Comparison of ENCODE assay signal across 15 cellular contexts in the genomic region with DNA sequence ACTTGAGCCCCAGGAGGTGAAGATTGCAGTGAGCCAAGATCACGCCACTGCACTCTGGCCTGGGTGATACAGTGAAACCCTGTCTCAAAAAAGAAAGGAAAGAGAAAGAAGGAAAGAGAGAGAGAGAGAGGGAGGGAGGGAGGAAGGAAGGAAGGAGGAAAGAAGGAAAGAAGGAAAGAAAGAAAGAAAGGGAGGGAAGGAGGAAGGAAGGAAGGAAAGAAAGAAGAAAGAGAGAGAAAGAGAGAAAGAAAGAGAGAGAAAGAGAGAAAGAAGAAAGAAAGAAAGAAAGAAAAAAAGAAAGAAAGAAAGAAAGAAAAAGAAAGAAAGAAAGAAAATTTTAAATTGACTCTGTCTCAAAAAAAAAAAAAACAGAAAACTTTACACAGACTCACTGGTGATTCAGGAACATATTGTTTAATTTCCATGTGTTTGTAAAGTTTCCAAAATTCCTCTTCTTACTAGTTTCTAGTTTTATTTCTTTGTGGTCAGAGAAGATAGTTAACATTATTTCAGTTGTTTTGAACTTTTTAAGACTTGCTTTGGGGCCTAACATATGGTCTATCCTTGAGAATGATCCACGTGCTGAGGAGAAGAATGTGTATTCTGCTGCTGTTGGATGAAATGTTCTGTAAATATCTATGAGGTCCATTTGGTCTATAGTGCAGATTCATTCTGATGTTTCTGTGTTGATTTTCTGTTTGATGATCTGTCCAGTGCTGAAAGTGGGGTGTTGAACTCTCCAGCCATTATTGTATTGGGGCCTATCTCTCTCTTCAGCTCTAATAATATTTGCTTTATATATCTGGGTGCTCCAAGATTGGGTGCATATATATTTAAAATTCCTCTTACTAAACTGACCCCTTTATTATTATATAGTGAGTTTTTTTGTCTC.
DNase-seq lines count a peak whose midpoint lies in the region; ATAC-seq and TF ChIP-seq lines count a peak whose summit lies in the region.
"Had no signal": no experiment of that assay in that cellular context is flagged by ENCODE, and none has a peak within 500 bp of the region (broad histone marks: within the 10 kb centered on the region; RNA-seq: fewer than 3 reads in every experiment).

No MANE protein-coding gene starts in this region.

- no peaks in the 10 kb centered on the region for H3K79me1 ChIP-seq in mesendoderm (ENCODE audit: low read length)

- H3K4me2 ChIP-seq in HCT116 (ENCODE audit: low read length) (no peak overlapping the region), hepatocyte (no peak overlapping the region), mesendoderm (ENCODE audit: low read length) (no peak overlapping the region)
- H3K4me2 ChIP-seq: BLaER1 had no signal

- H3K18ac ChIP-seq in mesendoderm (ENCODE audit: low read length): no peak overlapping the region

- BruUV-seq in HCT116 (replicated peaks; lab: Mats Ljungman, UMichigan): no TSS peak

- no peak overlapping the region for H3K56ac ChIP-seq in mesendoderm (ENCODE audit: low read length)

- no peak for TF ChIP-seq RAD21 in HCT116 (IDR thresholded peaks at IDR 0.05; ENCODE audit: low read depth)

- no peak overlapping the region for H2BK120ac ChIP-seq in mesendoderm (ENCODE audit: low read depth, low read length)

- H3K36me3 ChIP-seq in BJ (ENCODE audit: control insufficient read depth, insufficient read depth, low read length) (no peaks in the 10 kb centered on the region), HCT116 (ENCODE audit: control insufficient read depth in 1 of 2, insufficient read depth in 2 of 2, low read length in 2 of 2) (no peaks in the 10 kb centered on the region), hepatocyte (replicated peaks; ENCODE audit: insufficient read depth, low read depth) (no peaks in the 10 kb centered on the region), breast epithelium (no peaks in the 10 kb centered on the region), mesendoderm (ENCODE audit: control insufficient read depth, insufficient read depth, low read length) (no peaks in the 10 kb centered on the region)
- H3K36me3 ChIP-seq: BLaER1 had no signal

- no peaks in the 10 kb centered on the region for H4K20me1 ChIP-seq in HCT116 (ENCODE audit: insufficient read depth)
- no peaks in the 10 kb centered on the region for H4K20me1 ChIP-seq in hepatocyte (ENCODE audit: insufficient read depth, poor library complexity, severe bottlenecking)
- H4K20me1 ChIP-seq: BLaER1 had no signal

- H2AFZ ChIP-seq in HCT116 (ENCODE audit: low read depth, low read length, poor library complexity, severe bottlenecking) (no peak overlapping the region), hepatocyte (no peak overlapping the region)

- TF ChIP-seq CTCF in BJ (IDR thresholded peaks at IDR 0.05; ENCODE audit: insufficient read depth, low read depth, low read length) (no peak), HCT116 (IDR thresholded peaks at IDR 0.05 in 2 of 3, conservative IDR thresholded peaks at IDR 0.05 in 1 of 3; ENCODE audit: borderline replicate concordance in 1 of 3, insufficient read depth in 1 of 3, low read depth in 2 of 3, low read length in 2 of 3) (no peak), hepatocyte (IDR thresholded peaks at IDR 0.05; ENCODE audit: poor library complexity) (no peak), breast epithelium (IDR thresholded peaks at IDR 0.05) (no peak)

- no peak overlapping the region for H3K4ac ChIP-seq in mesendoderm (ENCODE audit: low read depth, low read length)

- H3K27ac ChIP-seq in HCT116 (ENCODE audit: low read depth, low read length): no peak overlapping the region
- peak overlapping the region; percentile 42 for H3K27ac ChIP-seq in hepatocyte
- no peak overlapping the region for H3K27ac ChIP-seq in breast epithelium
- H3K27ac ChIP-seq in mesendoderm (ENCODE audit: low read depth, low read length): no peak overlapping the region
- H3K27ac ChIP-seq: BLaER1 had no signal

- H2AK5ac ChIP-seq in mesendoderm (ENCODE audit: low read length): no peak overlapping the region

- H3K4me1 ChIP-seq in HCT116 (ENCODE audit: control insufficient read depth in 1 of 2, insufficient read depth in 2 of 2, low read length in 2 of 2) (no peaks in the 10 kb centered on the region), hepatocyte (ENCODE audit: insufficient read depth) (no peaks in the 10 kb centered on the region), breast epithelium (no peaks in the 10 kb centered on the region), mesendoderm (ENCODE audit: control insufficient read depth, low read depth, low read length) (peaks cover 1% of the 10 kb centered on the region)
- H3K4me1 ChIP-seq: BLaER1 had no signal

- no peaks in the 10 kb centered on the region for H3K9me2 ChIP-seq in HCT116 (ENCODE audit: insufficient read depth)
- H3K9me2 ChIP-seq in hepatocyte (replicated peaks; ENCODE audit: insufficient read depth): no peaks in the 10 kb centered on the region

- H3K27me3 ChIP-seq in BJ (ENCODE audit: control insufficient read depth, insufficient read depth, low read length): no peaks in the 10 kb centered on the region
- H3K27me3 ChIP-seq in HCT116 (ENCODE audit: insufficient read depth, low read length): no peaks in the 10 kb centered on the region
- H3K27me3 ChIP-seq in hepatocyte: no peaks in the 10 kb centered on the region
- no peaks in the 10 kb centered on the region for H3K27me3 ChIP-seq in breast epithelium
- no peaks in the 10 kb centered on the region for H3K27me3 ChIP-seq in mesendoderm (ENCODE audit: insufficient read depth, low read length, poor library complexity)
- H3K27me3 ChIP-seq: BLaER1 had no signal

- RAD21 ChIA-PET in HCT116 (lab: Charles Lee; ENCODE audit: low non-redundant PET in 1 of 2, low total read pairs in 2 of 2, uncharacterized antibody in 2 of 2, unreplicated experiment in 2 of 2): no interaction called here

- no peak overlapping the region for H2BK5ac ChIP-seq in mesendoderm (ENCODE audit: low read length)

- DNase-seq in BJ (ENCODE audit: low read depth) (peak; percentile 70), HCT116 (ENCODE audit: low read depth, low spot score) (no peak), dedifferentiated amniotic fluid mesenchymal stem cell (ENCODE audit: extremely low spot score) (peak; percentile 22), hepatocyte (ENCODE audit: low spot score) (no peak), breast epithelium (ENCODE audit: low spot score in 2 of 2) (no peak), UCSD-AML1 (lab: John Stamatoyannopoulos, UW; ENCODE audit: unreplicated experiment) (no peak), mesendoderm (no peak)
- DNase-seq: ACHN; CD8-positive, alpha-beta memory T cell; HCEC 1CT; NCI-H1417; NCI-H2029 treated with DMSO at 0.1 percent for 48 hours; NCI-H510A; SHP77 treated with DMSO at 0.1 percent for 48 hours had no signal

- POLR2A ChIA-PET in BJ (lab: Charles Lee) (no interaction called here), HCT116 (lab: Charles Lee) (no interaction called here)

- intact Hi-C loops in HCT116 (cut with micrococcal nuclease) (no loop called here), breast epithelium (cut with DNase I; ENCODE audit: low total_unique reads) (no loop called here)

- H3K9ac ChIP-seq in HCT116 (ENCODE audit: low read length): no peak overlapping the region
- H3K9ac ChIP-seq in mesendoderm (ENCODE audit: low read length): no peak overlapping the region
- H3K9ac ChIP-seq: BLaER1 had no signal

- H3K4me3 ChIP-seq in BJ (ENCODE audit: low read depth, low read length): no peak overlapping the region
- H3K4me3 ChIP-seq in HCT116 (replicated peaks in 1 of 2; ENCODE audit: low read depth in 1 of 2, low read length in 2 of 2): no peak overlapping the region
- H3K4me3 ChIP-seq in hepatocyte: no peak overlapping the region
- H3K4me3 ChIP-seq in breast epithelium: no peak overlapping the region
- H3K4me3 ChIP-seq in mesendoderm (ENCODE audit: low read length): no peak overlapping the region
- H3K4me3 ChIP-seq: BLaER1 had no signal

- H3K23ac ChIP-seq in mesendoderm (ENCODE audit: low read length): no peak overlapping the region

- 75% methylated on average over 2 of the region's 2 CpGs for WGBS in hepatocyte (ENCODE audit: low lambda C conversion rate, missing lambda C conversion rate)
- no CpG with 5 or more reads among the region's 2 CpGs for WGBS in mesendoderm (ENCODE audit: extremely low coverage, insufficient coverage, low lambda C conversion rate)

- no peaks in the 10 kb centered on the region for H3K79me2 ChIP-seq in HCT116 (ENCODE audit: insufficient read depth, low read length)
- no peaks in the 10 kb centered on the region for H3K79me2 ChIP-seq in hepatocyte
- H3K79me2 ChIP-seq in mesendoderm (ENCODE audit: control insufficient read depth, insufficient read depth, low read length): no peaks in the 10 kb centered on the region

- no peak overlapping the region for H4K5ac ChIP-seq in mesendoderm (ENCODE audit: low read length)

- TF ChIP-seq POLR2A in HCT116 (IDR thresholded peaks at IDR 0.05; ENCODE audit: borderline replicate concordance, extremely low read depth, insufficient read depth, insufficient read length) (no peak), breast epithelium (IDR thresholded peaks at IDR 0.05) (no peak)

- H4K8ac ChIP-seq in mesendoderm (ENCODE audit: low read depth, low read length): no peak overlapping the region

- CTCF ChIA-PET in BJ (lab: Yijun Ruan, JAX): no interaction called here
- CTCF ChIA-PET in HCT116 (lab: Charles Lee): no interaction called here

- no peak for ATAC-seq in HCT116

- no peaks in the 10 kb centered on the region for H3K9me3 ChIP-seq in HCT116 (ENCODE audit: control insufficient read depth in 1 of 2, insufficient read depth in 1 of 2, low read depth in 1 of 2, low read length in 2 of 2)
- H3K9me3 ChIP-seq in hepatocyte (ENCODE audit: low read depth): no peaks in the 10 kb centered on the region
- no peaks in the 10 kb centered on the region for H3K9me3 ChIP-seq in breast epithelium
- H3K9me3 ChIP-seq: BLaER1 had no signal

- no peak overlapping the region for H2BK15ac ChIP-seq in mesendoderm (replicated peaks; ENCODE audit: low read depth)

TF ChIP-seq in HCT116, 20 proteins besides CTCF, POLR2A, EP300 and RAD21 (continues in another document):
- no peak for TF ChIP-seq CBX3 (IDR thresholded peaks at IDR 0.05; ENCODE audit: low read depth)

Comparison
In these comparisons a context has a peak if more than half of its experiments do, and no peak if none do; other contexts are left out.
1. DNase-seq: peak in BJ (single experiment) and dedifferentiated amniotic fluid mesenchymal stem cell (single experiment); none in HCT116 (single experiment), hepatocyte (single experiment), breast epithelium (0 of 2), UCSD-AML1 (single experiment) and mesendoderm (single experiment).